8 cellular contexts compared by ENCODE assay signal in the genomic region with DNA sequence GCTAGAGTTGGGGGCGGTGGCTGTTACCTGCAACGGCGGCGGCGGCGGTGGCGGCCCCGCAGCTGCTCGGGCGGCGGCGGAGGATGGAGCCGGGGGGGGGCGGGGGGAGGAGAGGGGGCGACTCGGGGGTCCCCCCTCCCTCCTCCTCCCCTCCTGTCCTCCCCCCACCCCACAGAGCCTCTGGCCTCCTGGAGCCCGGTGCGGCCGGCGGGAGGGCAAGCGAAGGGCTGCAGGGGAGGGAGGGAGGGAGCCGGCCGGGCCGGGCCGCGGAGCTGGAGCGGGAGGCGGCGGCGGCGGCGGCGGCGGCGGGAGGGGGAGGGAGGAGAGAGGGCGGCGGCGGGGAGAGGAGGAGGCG. TPM values are rescaled to one million over a fixed set of nuclear protein-coding genes. Genes with fewer than 3 reads are reported as not detected.
DNase-seq lines count a peak whose midpoint lies in the region; TF ChIP-seq lines count a peak whose summit lies in the region.

A gene (minus strand): TSS at position 231 of the 355 bp plus-strand sequence. CDS start 7,073 bp downstream, outside the sequence.

- peak within 1 kb of the TSS; percentile 96 for H3K4me3 Mint-ChIP-seq in activated naive CD4-positive, alpha-beta T cell treated with anti-CD3 and anti-CD28 coated beads, Interleukin-2, amount 50 U/mL, for 24 hours

- H3K9me3 Mint-ChIP-seq in activated naive CD4-positive, alpha-beta T cell treated with anti-CD3 and anti-CD28 coated beads, Interleukin-2, amount 50 U/mL, for 24 hours: no peaks in the 10 kb centered on the region

- peaks cover 52% of the 10 kb centered on the region for H3K4me1 Mint-ChIP-seq in activated naive CD4-positive, alpha-beta T cell treated with anti-CD3 and anti-CD28 coated beads, Interleukin-2, amount 50 U/mL, for 24 hours

- H3K27ac Mint-ChIP-seq in activated naive CD4-positive, alpha-beta T cell treated with anti-CD3 and anti-CD28 coated beads, Interleukin-2, amount 50 U/mL, for 24 hours: peak within 1 kb of the TSS; percentile 98

- DNase-seq in activated naive CD4-positive, alpha-beta T cell treated with Interleukin-2 at 50 U/mL for 16 hours: no peak
- DNase-seq in ascending aorta (ENCODE audit: low spot score in 2 of 2) (no peak), iPS DF 6.9 (ENCODE audit: low read depth, low spot score) (no peak), skeletal muscle cell (ENCODE audit: low read depth) (no peak), NOMO-1 treated with DMSO at 0.1 percent for 48 hours (lab: John Stamatoyannopoulos, UW; ENCODE audit: unreplicated experiment) (no peak), ACHN (no peak), NCI-H1417 (lab: John Stamatoyannopoulos, UW) (no peak)

- H3K4me1 ChIP-seq in ascending aorta: peaks cover 0 to 8% of the 10 kb centered on the region in 2 donors
- H3K4me1 ChIP-seq in iPS DF 6.9 (ENCODE audit: control insufficient read depth, insufficient read depth, low read length): no peaks in the 10 kb centered on the region

- intact Hi-C loops in ascending aorta (cut with DNase I): loop anchor here (1.0 to 5.0 kb wide), 5 partner anchors 68 to 602 kb away; a partner anchor contains a TSS

- H3K36me3 Mint-ChIP-seq in activated naive CD4-positive, alpha-beta T cell treated with anti-CD3 and anti-CD28 coated beads, Interleukin-2, amount 50 U/mL, for 24 hours: no peaks in the 10 kb centered on the region

- H3K9me3 ChIP-seq in ascending aorta: no peaks in the 10 kb centered on the region
- H3K9me3 ChIP-seq in iPS DF 6.9 (ENCODE audit: control insufficient read depth, insufficient read depth, low read length): no peaks in the 10 kb centered on the region

- H3K36me3 ChIP-seq in ascending aorta (no peaks in the 10 kb centered on the region), iPS DF 6.9 (ENCODE audit: control insufficient read depth, insufficient read depth, low read length) (no peaks in the 10 kb centered on the region)

- TF ChIP-seq CTCF in ascending aorta (IDR thresholded peaks at IDR 0.05): no peak

- H3K27me3 ChIP-seq in ascending aorta (no peaks in the 10 kb centered on the region), iPS DF 6.9 (ENCODE audit: control insufficient read depth, insufficient read depth, low read length) (no peaks in the 10 kb centered on the region)

- in situ Hi-C loops in ACHN (cut with HindIII; ENCODE audit: low pct_ligation_motif_present, low pct_unique_long_range_greater_than_20kb, low sequenced_read_pairs): no loop called here

- no CpG with 5 or more reads among the region's 39 CpGs for WGBS in iPS DF 6.9 (ENCODE audit: insufficient coverage, insufficient read length)

- no peaks in the 10 kb centered on the region for H3K27me3 Mint-ChIP-seq in activated naive CD4-positive, alpha-beta T cell treated with anti-CD3 and anti-CD28 coated beads, Interleukin-2, amount 50 U/mL, for 24 hours

- H3K27ac ChIP-seq in ascending aorta (peak within 1 kb of the TSS; percentile 96 to 97), iPS DF 6.9 (ENCODE audit: low read length) (no peak within 1 kb of the TSS)

- peak within 1 kb of the TSS; percentile 89 to 99 for H3K4me3 ChIP-seq in ascending aorta
- H3K4me3 ChIP-seq in iPS DF 6.9 (ENCODE audit: low read length): peak within 1 kb of the TSS; percentile 97
- peak within 1 kb of the TSS; percentile 70 for H3K4me3 ChIP-seq in skeletal muscle cell (ENCODE audit: low read depth, low read length)

RNA-seq across cellular contexts. Expression of the gene that starts here (rescaled TPM):
- 38.0 TPM for total RNA-seq in ascending aorta
